ENCODE assay signal across 1 cellular context in the genomic region with DNA sequence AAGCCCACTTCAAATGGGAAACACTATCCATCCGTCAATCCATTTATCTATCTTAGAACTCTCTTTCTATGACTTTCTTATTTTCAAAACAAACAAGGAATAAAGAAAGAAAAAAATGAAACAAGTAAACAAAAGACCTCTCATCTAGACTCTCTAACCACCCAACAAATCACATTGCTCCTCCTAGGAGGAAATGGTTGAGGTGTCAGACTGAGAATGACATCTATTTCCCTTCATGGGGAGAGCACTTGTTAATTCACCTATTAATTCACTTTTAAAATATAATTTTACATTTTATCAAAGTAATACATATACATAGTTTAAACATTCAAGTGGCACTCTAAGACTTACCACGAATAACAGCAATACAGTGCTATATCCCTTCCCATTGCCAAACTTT.
TF ChIP-seq lines count a peak whose summit lies in the region.

No MANE protein-coding gene starts in this region.

TF ChIP-seq in GM12878, 131 proteins besides CTCF, POLR2A, EP300 and RAD21:
- TF ChIP-seq, protein P1, sequence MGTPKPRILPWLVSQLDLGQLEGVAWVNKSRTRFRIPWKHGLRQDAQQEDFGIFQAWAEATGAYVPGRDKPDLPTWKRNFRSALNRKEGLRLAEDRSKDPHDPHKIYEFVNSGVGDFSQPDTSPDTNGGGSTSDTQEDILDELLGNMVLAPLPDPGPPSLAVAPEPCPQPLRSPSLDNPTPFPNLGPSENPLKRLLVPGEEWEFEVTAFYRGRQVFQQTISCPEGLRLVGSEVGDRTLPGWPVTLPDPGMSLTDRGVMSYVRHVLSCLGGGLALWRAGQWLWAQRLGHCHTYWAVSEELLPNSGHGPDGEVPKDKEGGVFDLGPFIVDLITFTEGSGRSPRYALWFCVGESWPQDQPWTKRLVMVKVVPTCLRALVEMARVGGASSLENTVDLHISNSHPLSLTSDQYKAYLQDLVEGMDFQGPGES (IDR thresholded peaks at IDR 0.05), result no peak
- TF ChIP-seq USF2 (IDR thresholded peaks at IDR 0.05; ENCODE audit: borderline replicate concordance, low read depth, low read length) (no peak), BMI1 (IDR thresholded peaks at IDR 0.05; ENCODE audit: borderline replicate concordance) (no peak), USF1 (IDR thresholded peaks at IDR 0.05; ENCODE audit: borderline replicate concordance, extremely low read length, insufficient read depth, low read depth, low read length) (no peak), ZBED1 (IDR thresholded peaks at IDR 0.05; ENCODE audit: borderline replicate concordance) (no peak), E2F8 (IDR thresholded peaks at IDR 0.05; ENCODE audit: low read depth, partially characterized antibody) (no peak), CBX5 (IDR thresholded peaks at IDR 0.05; ENCODE audit: low read depth) (no peak), PBX3 (IDR thresholded peaks at IDR 0.05; ENCODE audit: insufficient replicate concordance, low read depth, low read length) (no peak), SMAD5 (IDR thresholded peaks at IDR 0.05; ENCODE audit: low read depth) (no peak), NR2C1 (IDR thresholded peaks at IDR 0.05) (no peak), YY1 (IDR thresholded peaks at IDR 0.05; ENCODE audit: low read depth, low read length) (no peak), HDAC6 (IDR thresholded peaks at IDR 0.05; ENCODE audit: unreplicated experiment) (no peak), MXI1 (IDR thresholded peaks at IDR 0.05; ENCODE audit: low read depth, low read length) (no peak)
